In the genomic region with DNA sequence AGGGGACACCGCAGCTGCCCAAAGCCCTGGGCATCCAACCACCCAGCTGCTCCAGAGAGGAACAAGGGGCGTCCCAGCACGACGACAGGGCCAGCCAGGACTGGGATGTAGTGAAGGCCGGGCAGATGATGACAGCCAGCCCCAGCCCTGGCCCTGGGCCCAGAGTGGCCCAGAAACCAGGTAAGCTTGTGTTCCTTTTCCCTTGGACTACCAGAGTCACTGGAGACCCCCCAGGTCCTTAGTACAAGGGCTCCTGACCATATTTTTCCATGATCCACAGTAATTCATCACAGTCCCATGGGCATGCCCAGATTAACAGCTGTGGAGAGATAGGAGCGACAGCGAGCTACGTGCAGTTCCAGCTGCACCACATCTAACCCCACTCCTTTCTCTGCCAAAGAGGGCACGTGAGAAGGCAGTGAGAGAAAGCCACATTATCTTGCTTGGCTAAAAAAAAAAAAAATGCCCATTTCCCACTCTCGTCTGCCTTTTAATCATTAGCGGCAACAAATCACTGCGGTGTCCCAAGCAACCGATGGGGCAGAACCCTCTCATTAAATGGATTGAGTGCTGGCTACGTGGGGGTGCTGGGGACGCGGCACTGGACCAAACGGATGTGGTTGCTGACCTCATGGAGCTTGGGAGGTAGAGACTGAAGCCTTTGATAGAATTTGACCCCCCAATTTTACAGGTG, we compare ENCODE assay signal across 17 cellular contexts. TPM values are rescaled to one million over a fixed set of nuclear protein-coding genes. Genes with fewer than 3 reads are reported as not detected.
A peak's percentile ranks its signal among the peaks of the same experiment; 100 is the strongest.
DNase-seq lines count a peak whose midpoint lies in the region; ATAC-seq and TF ChIP-seq lines count a peak whose summit lies in the region.
"Had no signal": no experiment of that assay in that cellular context is flagged by ENCODE, and none has a peak within 500 bp of the region (broad histone marks: within the 10 kb centered on the region; RNA-seq: fewer than 3 reads in every experiment).

No MANE protein-coding gene starts in this region.

- peak overlapping the region in 2 of 3 experiments; percentile 3 to 18 for H3K4me3 Mint-ChIP-seq in nephron
- H3K4me3 Mint-ChIP-seq: activated CD8-positive, alpha-beta T cell treated with anti-CD3 and anti-CD28 coated beads for 36 hours; activated naive CD4-positive, alpha-beta T cell treated with anti-CD3 and anti-CD28 coated beads, Interleukin-2, amount 50 U/mL, for 24 hours; endodermal cell; T-cell had no signal

- peak in 1 of 4 donors; percentile 35 for TF ChIP-seq EP300 in upper lobe of left lung (IDR thresholded peaks at IDR 0.05)

- no peaks in the 10 kb centered on the region for H3K9me3 ChIP-seq in upper lobe of left lung

- no peak overlapping the region for H3K4me3 ChIP-seq in fibroblast of pulmonary artery (replicated peaks; ENCODE audit: low read depth, low read length)
- no peak overlapping the region for H3K4me3 ChIP-seq in upper lobe of left lung

- WGBS in upper lobe of left lung, 2 donors: 74 to 75% methylated on average over 12 to 17 of the region's 17 CpGs

- H3K9me3 Mint-ChIP-seq in nephron: no peaks in the 10 kb centered on the region
- H3K9me3 Mint-ChIP-seq: activated CD8-positive, alpha-beta T cell treated with anti-CD3 and anti-CD28 coated beads for 36 hours; activated naive CD4-positive, alpha-beta T cell treated with anti-CD3 and anti-CD28 coated beads, Interleukin-2, amount 50 U/mL, for 24 hours; endodermal cell; T-cell had no signal

- H3K27ac ChIP-seq in upper lobe of left lung: peak overlapping the region; percentile 62 to 82 (median 71)
- H3K27ac ChIP-seq: 22Rv1 had no signal

- H3K4me1 ChIP-seq in upper lobe of left lung: peaks cover 55 to 77% (median 66%) of the 10 kb centered on the region in 4 donors

- no peaks in the 10 kb centered on the region for H3K27me3 Mint-ChIP-seq in nephron (ENCODE audit: low read depth)
- H3K27me3 Mint-ChIP-seq: activated CD8-positive, alpha-beta T cell treated with anti-CD3 and anti-CD28 coated beads for 36 hours; activated naive CD4-positive, alpha-beta T cell treated with anti-CD3 and anti-CD28 coated beads, Interleukin-2, amount 50 U/mL, for 24 hours had no signal

- DNase-seq in NCI-H2227 (lab: John Stamatoyannopoulos, UW; ENCODE audit: unreplicated experiment) (peak; percentile 22), NCI-H2227 treated with DMSO at 0.1 percent for 48 hours (lab: John Stamatoyannopoulos, UW) (no peak), fibroblast of pulmonary artery (ENCODE audit: low read depth) (peak; percentile 92), upper lobe of left lung (peak in 1 of 2 donors; percentile 71), GF-D8 (lab: John Stamatoyannopoulos, UW) (no peak), NCI-H187 treated with DMSO at 0.1 percent for 48 hours (lab: John Stamatoyannopoulos, UW) (no peak)
- DNase-seq: activated CD8-positive, alpha-beta T cell treated with anti-CD3 and anti-CD28 coated beads for 36 hours; DMS53; endodermal cell; NCI-H1048; NCI-H774; occipital lobe; T-cell had no signal

- peaks cover 78% of the 10 kb centered on the region for H3K4me1 Mint-ChIP-seq in nephron

- peak overlapping the region; percentile 15 to 87 (median 82) for H3K27ac Mint-ChIP-seq in nephron
- H3K27ac Mint-ChIP-seq: activated CD8-positive, alpha-beta T cell treated with anti-CD3 and anti-CD28 coated beads for 36 hours; activated naive CD4-positive, alpha-beta T cell treated with anti-CD3 and anti-CD28 coated beads, Interleukin-2, amount 50 U/mL, for 24 hours; endodermal cell; T-cell had no signal

- no peak for TF ChIP-seq POLR2A in upper lobe of left lung (IDR thresholded peaks at IDR 0.05)

- H3K36me3 Mint-ChIP-seq in nephron (ENCODE audit: low read depth): peaks cover 11% of the 10 kb centered on the region
- H3K36me3 Mint-ChIP-seq: activated naive CD4-positive, alpha-beta T cell treated with anti-CD3 and anti-CD28 coated beads, Interleukin-2, amount 50 U/mL, for 24 hours; T-cell had no signal

- no peak for ATAC-seq in upper lobe of left lung (ENCODE audit: low FRiP score in 2 of 2)
- no peak for ATAC-seq in HG03108 (IDR thresholded peaks at IDR 0.05; ENCODE audit: unreplicated experiment)
- ATAC-seq: activated CD8-positive, alpha-beta T cell treated with anti-CD3 and anti-CD28 coated beads for 36 hours; T-cell had no signal

- no peaks in the 10 kb centered on the region for H3K36me3 ChIP-seq in upper lobe of left lung

- H3K27me3 ChIP-seq in upper lobe of left lung: no peaks in the 10 kb centered on the region

- no peak for TF ChIP-seq CTCF in fibroblast of pulmonary artery (IDR thresholded peaks at IDR 0.05; ENCODE audit: low read length, missing control alignments)
- no peak for TF ChIP-seq CTCF in nephron (IDR thresholded peaks at IDR 0.05; ENCODE audit: unreplicated experiment in 3 of 3)
- TF ChIP-seq CTCF in upper lobe of left lung (IDR thresholded peaks at IDR 0.05): no peak

RNA-seq across cellular contexts. Expression of a gene that starts 21.7 kb away (rescaled TPM):
- 100 to 1,000 TPM in 2 of 6 donors, 10 to 100 TPM in 4; 41.9 to 150 (median 84.3) TPM for total RNA-seq in upper lobe of left lung

RNA-seq across cellular contexts. Expression of a gene that starts 42.3 kb away (rescaled TPM):
- total RNA-seq in upper lobe of left lung: 1 to 10 TPM in 2 of 6 donors, under 1 TPM in 3, not detected in 1; 0.61 to 2.8 (median 0.89) TPM
- total RNA-seq: T-cell had no signal

Comparison
In these comparisons a context has a peak if more than half of its experiments do, and no peak if none do; other contexts are left out.
1. DNase-seq: peak in NCI-H2227 (single experiment) and fibroblast of pulmonary artery (single experiment); none in NCI-H2227 treated with DMSO at 0.1 percent for 48 hours (single experiment), GF-D8 (single experiment) and NCI-H187 treated with DMSO at 0.1 percent for 48 hours (single experiment).